ENCODE assay signal across 24 cellular contexts in genomic region chr7:69638674-69639073, GRCh38.
"Had no signal": no experiment of that assay in that cellular context is flagged by ENCODE, and none has a peak within 500 bp of the region (broad histone marks: within the 10 kb centered on the region; RNA-seq: fewer than 3 reads in every experiment).

No MANE protein-coding gene starts in this region.

- H3K9me3 Mint-ChIP-seq: activated B cell treated with CpG ODN at 0.5 μM for 24 hours; activated CD4-positive, alpha-beta memory T cell treated with anti-CD3 and anti-CD28 coated beads, Interleukin-2, amount 10 ng/mL, durations not matched to agents 7 days and 5 days; activated naive CD4-positive, alpha-beta T cell treated with anti-CD3 and anti-CD28 coated beads, Interleukin-2, amount 10 ng/mL, durations not matched to agents 7 days and 5 days; activated naive CD8-positive, alpha-beta T cell treated with anti-CD3 and anti-CD28 coated beads for 36 hours; activated T-cell treated with anti-CD3 and anti-CD28 coated beads, Interleukin-2, amount 50 U/mL, for 72 hours; activated T-helper 2 cell treated with anti-CD3 and anti-CD28 coated beads, Interferon-gamma antibody, Interleukin-2, Interleukin-4, amounts not matched to agents 10 μg/mL and 5 μg/mL and 100 μg/mL, durations not matched to agents 14 hours and 24 hours and 36 hours; T-cell had no signal

- DNase-seq: activated B cell treated with CpG ODN at 0.5 μM for 24 hours; activated CD4-positive, alpha-beta memory T cell treated with anti-CD3 and anti-CD28 coated beads, Interleukin-2, amount 10 ng/mL, durations not matched to agents 7 days and 5 days; activated CD4-positive, alpha-beta T cell treated with anti-CD3 and anti-CD28 coated beads, Interleukin-2, amount 50 U/mL, for 1 hour; activated gamma-delta T cell treated with Interleukin-2 at 50 U/mL for 16 hours; activated naive CD4-positive, alpha-beta T cell treated with anti-CD3 and anti-CD28 coated beads, Interleukin-2, amount 10 ng/mL, durations not matched to agents 7 days and 5 days; activated naive CD8-positive, alpha-beta T cell treated with anti-CD3 and anti-CD28 coated beads for 36 hours; activated T-cell treated with anti-CD3 and anti-CD28 coated beads, Interleukin-2, amount 50 U/mL, for 72 hours; brain microvascular endothelial cell; NCI-H1092; NCI-H1694 treated with DMSO at 0.1 percent for 48 hours; NCI-H2029 treated with DMSO at 0.1 percent for 48 hours; NCI-H345; NCI-H524; NCI-H774; OCI-M1; RPMI8226; T-cell; T-helper 2 cell; T1000 had no signal

- H3K36me3 ChIP-seq: brain microvascular endothelial cell, cardiac muscle cell had no signal

- H3K27me3 Mint-ChIP-seq: activated B cell treated with CpG ODN at 0.5 μM for 24 hours; activated CD4-positive, alpha-beta memory T cell treated with anti-CD3 and anti-CD28 coated beads, Interleukin-2, amount 10 ng/mL, durations not matched to agents 7 days and 5 days; activated naive CD4-positive, alpha-beta T cell treated with anti-CD3 and anti-CD28 coated beads, Interleukin-2, amount 10 ng/mL, durations not matched to agents 7 days and 5 days; activated naive CD8-positive, alpha-beta T cell treated with anti-CD3 and anti-CD28 coated beads for 36 hours had no signal

- ATAC-seq: activated T-cell treated with anti-CD3 and anti-CD28 coated beads, Interleukin-2, amount 50 U/mL, for 72 hours; Panc1; Right ventricle myocardium inferior; T-cell had no signal

- H3K27ac ChIP-seq: brain microvascular endothelial cell, cardiac muscle cell, SK-N-MC had no signal

- H3K4me1 Mint-ChIP-seq: activated B cell treated with CpG ODN at 0.5 μM for 24 hours; activated CD4-positive, alpha-beta memory T cell treated with anti-CD3 and anti-CD28 coated beads, Interleukin-2, amount 10 ng/mL, durations not matched to agents 7 days and 5 days; activated naive CD4-positive, alpha-beta T cell treated with anti-CD3 and anti-CD28 coated beads, Interleukin-2, amount 10 ng/mL, durations not matched to agents 7 days and 5 days; activated naive CD8-positive, alpha-beta T cell treated with anti-CD3 and anti-CD28 coated beads for 36 hours; T-cell had no signal

- H3K27ac Mint-ChIP-seq: activated B cell treated with CpG ODN at 0.5 μM for 24 hours; activated CD4-positive, alpha-beta memory T cell treated with anti-CD3 and anti-CD28 coated beads, Interleukin-2, amount 10 ng/mL, durations not matched to agents 7 days and 5 days; activated naive CD4-positive, alpha-beta T cell treated with anti-CD3 and anti-CD28 coated beads, Interleukin-2, amount 10 ng/mL, durations not matched to agents 7 days and 5 days; activated naive CD8-positive, alpha-beta T cell treated with anti-CD3 and anti-CD28 coated beads for 36 hours; activated T-cell treated with anti-CD3 and anti-CD28 coated beads, Interleukin-2, amount 50 U/mL, for 72 hours; activated T-helper 2 cell treated with anti-CD3 and anti-CD28 coated beads, Interferon-gamma antibody, Interleukin-2, Interleukin-4, amounts not matched to agents 10 μg/mL and 5 μg/mL and 100 μg/mL, durations not matched to agents 14 hours and 24 hours and 36 hours; T-cell had no signal

- H3K36me3 Mint-ChIP-seq: activated naive CD4-positive, alpha-beta T cell treated with anti-CD3 and anti-CD28 coated beads, Interleukin-2, amount 10 ng/mL, durations not matched to agents 7 days and 5 days; activated naive CD8-positive, alpha-beta T cell treated with anti-CD3 and anti-CD28 coated beads for 36 hours; T-cell had no signal

- H3K4me3 ChIP-seq: cardiac muscle cell, SK-N-MC had no signal

- H3K4me3 Mint-ChIP-seq: activated B cell treated with CpG ODN at 0.5 μM for 24 hours; activated CD4-positive, alpha-beta memory T cell treated with anti-CD3 and anti-CD28 coated beads, Interleukin-2, amount 10 ng/mL, durations not matched to agents 7 days and 5 days; activated naive CD4-positive, alpha-beta T cell treated with anti-CD3 and anti-CD28 coated beads, Interleukin-2, amount 10 ng/mL, durations not matched to agents 7 days and 5 days; activated naive CD8-positive, alpha-beta T cell treated with anti-CD3 and anti-CD28 coated beads for 36 hours; activated T-cell treated with anti-CD3 and anti-CD28 coated beads, Interleukin-2, amount 50 U/mL, for 72 hours; T-cell had no signal
